Comparison of ENCODE assay signal across 10 cellular contexts in the genomic region with DNA sequence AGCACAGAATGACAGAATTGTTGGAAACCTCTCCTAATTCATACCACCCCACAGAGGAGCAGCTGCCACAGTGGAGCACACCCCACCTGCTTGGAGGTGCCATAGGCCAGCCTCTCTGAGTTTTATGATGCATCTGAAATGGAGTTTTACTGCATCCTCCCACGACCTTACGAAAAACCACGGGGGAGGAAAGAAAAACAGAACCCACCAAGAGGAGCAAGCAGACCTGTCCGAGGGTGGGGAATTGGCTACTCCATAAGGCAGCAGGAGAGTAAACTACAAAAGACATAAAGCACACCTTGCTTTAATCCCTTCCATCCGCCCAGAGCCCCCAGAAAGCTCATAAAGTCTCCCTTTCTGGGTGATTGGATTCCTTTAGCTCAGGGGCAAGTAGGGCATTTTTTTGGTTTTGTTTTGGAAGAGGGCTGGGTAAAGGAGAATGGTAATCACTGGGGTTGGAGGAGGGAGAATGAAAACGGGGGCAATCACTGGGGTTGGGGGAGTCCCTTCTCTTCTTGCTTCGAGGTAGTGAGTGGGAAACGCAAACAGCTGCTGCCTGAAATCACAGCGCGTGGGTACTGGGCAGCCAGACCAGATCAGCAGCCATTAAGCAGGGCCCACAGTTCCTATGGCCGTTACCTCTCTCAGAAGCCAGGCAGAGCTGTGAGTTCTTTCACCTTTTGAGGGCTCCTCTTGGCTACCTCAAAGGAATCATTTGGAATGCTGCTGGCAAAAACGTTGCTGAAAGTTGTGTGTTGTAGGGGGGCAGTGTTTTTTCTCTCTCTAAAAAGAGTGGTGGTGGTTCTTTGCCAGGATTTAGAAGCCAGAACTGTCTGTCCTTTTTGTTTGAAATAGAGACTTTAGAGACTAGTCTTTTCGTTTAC.
DNase-seq lines count a peak whose midpoint lies in the region; ATAC-seq and TF ChIP-seq lines count a peak whose summit lies in the region.
"Had no signal": no experiment of that assay in that cellular context is flagged by ENCODE, and none has a peak within 500 bp of the region (broad histone marks: within the 10 kb centered on the region; RNA-seq: fewer than 3 reads in every experiment).

No MANE protein-coding gene starts in this region.

- no peak for DNase-seq in esophagus muscularis mucosa (ENCODE audit: extremely low spot score)
- no peak for DNase-seq in prostate gland (ENCODE audit: low spot score)
- DNase-seq in activated CD4-positive, alpha-beta memory T cell treated with anti-CD3 and anti-CD28 coated beads for 36 hours, result no peak
- no peak for DNase-seq in NCI-H128 (lab: John Stamatoyannopoulos, UW; ENCODE audit: unreplicated experiment)
- no peak for DNase-seq in germinal center (ENCODE audit: low spot score)
- DNase-seq: stimulated activated CD4-positive, alpha-beta T cell treated with anti-CD3 and anti-CD28 coated beads, Interleukin-4, amount 100 ng/mL, for 1 hour had no signal

- 73% methylated on average over 12 of the region's 13 CpGs for WGBS in esophagus muscularis mucosa
- WGBS in prostate gland, result 43% methylated on average over 13 of the region's 13 CpGs

- CTCF ChIA-PET in activated CD4-positive, alpha-beta memory T cell treated with anti-CD3 and anti-CD28 coated beads for 36 hours (lab: Charles Lee), result interaction anchor here (0.5 to 1.0 kb wide), 3 partner anchors 27 to 111 kb away, joined by 3 read pairs; no protein-coding TSS in a partner anchor

- TF ChIP-seq CTCF in esophagus muscularis mucosa (IDR thresholded peaks at IDR 0.05), result no peak
- TF ChIP-seq CTCF in prostate gland (IDR thresholded peaks at IDR 0.05), result no peak

- peak overlapping the region; percentile 44; the same call in 1 of the 2 replicates for H3K27ac ChIP-seq in BLaER1
- peak overlapping the region; percentile 74 to 79 (median 76) for H3K27ac ChIP-seq in esophagus muscularis mucosa (replicated peaks in 1 of 4)
- peak overlapping the region; percentile 59 to 70 for H3K27ac ChIP-seq in prostate gland
- H3K27ac ChIP-seq: C4-2B had no signal

- ATAC-seq in activated CD4-positive, CD25-positive, alpha-beta regulatory T cell treated with anti-CD3 and anti-CD28 coated beads, Interleukin-2, amount 50 U/mL, for 24 hours, result no peak

- peak overlapping the region; percentile 13 to 92 (median 88) for H3K27ac Mint-ChIP-seq in IgD-negative memory B cell
- no peak overlapping the region for H3K27ac Mint-ChIP-seq in activated CD4-positive, alpha-beta memory T cell treated with anti-CD3 and anti-CD28 coated beads for 36 hours

- TF ChIP-seq EP300 in esophagus muscularis mucosa (IDR thresholded peaks at IDR 0.05), result no peak

- H3K9me3 Mint-ChIP-seq in IgD-negative memory B cell, result peaks cover 0 to 1% (median 0%) of the 10 kb centered on the region in 3 donors
- no peaks in the 10 kb centered on the region for H3K9me3 Mint-ChIP-seq in activated CD4-positive, alpha-beta memory T cell treated with anti-CD3 and anti-CD28 coated beads for 36 hours

- no peak overlapping the region for H3K9ac ChIP-seq in BLaER1

- TF ChIP-seq POLR2A in esophagus muscularis mucosa (IDR thresholded peaks at IDR 0.05; ENCODE audit: low read depth) (no peak), prostate gland (IDR thresholded peaks at IDR 0.05) (no peak)

- H3K4me1 ChIP-seq in BLaER1 (peaks cover 53% of the 10 kb centered on the region), esophagus muscularis mucosa (peaks cover 11 to 38% (median 34%) of the 10 kb centered on the region in 4 donors), prostate gland (replicated peaks) (peaks cover 5% of the 10 kb centered on the region)

- peaks cover 39% of the 10 kb centered on the region for H3K9me3 ChIP-seq in BLaER1
- no peaks in the 10 kb centered on the region for H3K9me3 ChIP-seq in esophagus muscularis mucosa
- H3K9me3 ChIP-seq in prostate gland, result no peaks in the 10 kb centered on the region

- H3K36me3 Mint-ChIP-seq in IgD-negative memory B cell, result peaks cover 2% of the 10 kb centered on the region
- no peaks in the 10 kb centered on the region for H3K36me3 Mint-ChIP-seq in activated CD4-positive, alpha-beta memory T cell treated with anti-CD3 and anti-CD28 coated beads for 36 hours

- intact Hi-C loops in esophagus muscularis mucosa (cut with DNase I), result no loop called here
- intact Hi-C loops in prostate gland (cut with DNase I), result no loop called here
- intact Hi-C loops in activated CD4-positive, alpha-beta memory T cell treated with anti-CD3 and anti-CD28 coated beads for 36 hours (cut with micrococcal nuclease), result no loop called here

- H3K4me3 ChIP-seq in BLaER1 (no peak overlapping the region), esophagus muscularis mucosa (no peak overlapping the region), prostate gland (no peak overlapping the region)

- peaks cover 37 to 48% (median 43%) of the 10 kb centered on the region in 3 donors for H3K4me1 Mint-ChIP-seq in IgD-negative memory B cell
- peaks cover 21% of the 10 kb centered on the region for H3K4me1 Mint-ChIP-seq in activated CD4-positive, alpha-beta memory T cell treated with anti-CD3 and anti-CD28 coated beads for 36 hours (ENCODE audit: low read depth)

- H3K4me3 Mint-ChIP-seq in IgD-negative memory B cell, result peak overlapping the region in 3 of 4 donors; percentile 51 to 75 (median 72)
- no peak overlapping the region for H3K4me3 Mint-ChIP-seq in activated CD4-positive, alpha-beta memory T cell treated with anti-CD3 and anti-CD28 coated beads for 36 hours

- H4K20me1 ChIP-seq in BLaER1, result no peaks in the 10 kb centered on the region

- peaks cover 3% of the 10 kb centered on the region for H3K27me3 Mint-ChIP-seq in IgD-negative memory B cell
- no peaks in the 10 kb centered on the region for H3K27me3 Mint-ChIP-seq in activated CD4-positive, alpha-beta memory T cell treated with anti-CD3 and anti-CD28 coated beads for 36 hours

- H3K4me2 ChIP-seq in BLaER1, result peak overlapping the region; percentile 7; the same call in 1 of the 2 replicates

- H3K27me3 ChIP-seq in BLaER1 (no peaks in the 10 kb centered on the region), esophagus muscularis mucosa (no peaks in the 10 kb centered on the region), prostate gland (replicated peaks; ENCODE audit: insufficient read depth) (no peaks in the 10 kb centered on the region)

- POLR2A ChIA-PET in activated CD4-positive, alpha-beta memory T cell treated with anti-CD3 and anti-CD28 coated beads for 36 hours (lab: Charles Lee), result no interaction called here

- H3K36me3 ChIP-seq in BLaER1, result no peaks in the 10 kb centered on the region
- no peaks in the 10 kb centered on the region for H3K36me3 ChIP-seq in esophagus muscularis mucosa
- no peaks in the 10 kb centered on the region for H3K36me3 ChIP-seq in prostate gland
